ENCODE assay signal across 24 cellular contexts in genomic region chr4:107669068-107669467, GRCh38.
"Had no signal": no experiment of that assay in that cellular context is flagged by ENCODE, and none has a peak within 500 bp of the region (broad histone marks: within the 10 kb centered on the region; RNA-seq: fewer than 3 reads in every experiment).

No MANE protein-coding gene starts in this region.

- ATAC-seq: effector memory CD8-positive, alpha-beta T cell; esophagus mucosa; gastrocnemius medialis; heart right ventricle; left cardiac atrium; lower lobe of right lung; mucosa of descending colon had no signal

- H3K27ac ChIP-seq: colonic mucosa, epithelial cell of prostate, esophagus squamous epithelium, gastrocnemius medialis, heart right ventricle, left ventricle myocardium inferior, lower lobe of right lung had no signal

- H3K4me1 ChIP-seq: colonic mucosa, lower lobe of right lung had no signal

- FAIRE-seq: endometrium, islet of Langerhans, keratinocyte had no signal

- H3K27me3 ChIP-seq: colonic mucosa, esophagus squamous epithelium, gastrocnemius medialis, heart right ventricle had no signal

- H3K9me3 ChIP-seq: colonic mucosa, esophagus squamous epithelium, gastrocnemius medialis, heart right ventricle, left ventricle myocardium inferior, lower lobe of right lung, mucosa of descending colon had no signal

- H3K4me3 ChIP-seq: colonic mucosa, esophagus squamous epithelium, gastrocnemius medialis, heart right ventricle, left ventricle myocardium inferior, lower lobe of right lung, mucosa of descending colon had no signal

- DNase-seq: colonic mucosa; cortex of kidney; effector CD8-positive, alpha-beta T cell; effector memory CD8-positive, alpha-beta T cell; endodermal cell; erythroblast; esophagus squamous epithelium; foreskin fibroblast; foreskin melanocyte; gastrocnemius medialis; glutamatergic neuron; head of caudate nucleus; heart right ventricle; hippocampal formation; left cardiac atrium; left ventricle myocardium inferior; lower lobe of right lung; mesenchymal stem cell; mucosa of descending colon had no signal

- H3K36me3 ChIP-seq: colonic mucosa, gastrocnemius medialis, left ventricle myocardium inferior had no signal
